ENCODE assay signal across 17 cellular contexts in genomic region chr11:66561178-66561974, GRCh38. TPM values are rescaled to one million over a fixed set of nuclear protein-coding genes. Genes with fewer than 3 reads are reported as not detected.
DNase-seq lines count a peak whose midpoint lies in the region; ATAC-seq and TF ChIP-seq lines count a peak whose summit lies in the region.
"Had no signal": no experiment of that assay in that cellular context is flagged by ENCODE, and none has a peak within 500 bp of the region (broad histone marks: within the 10 kb centered on the region; RNA-seq: fewer than 3 reads in every experiment).

No MANE protein-coding gene starts in this region.

- peaks cover 13% of the 10 kb centered on the region for H3K27me3 Mint-ChIP-seq in endodermal cell (ENCODE audit: insufficient read depth)
- peaks cover 3% of the 10 kb centered on the region for H3K27me3 Mint-ChIP-seq in progenitor cell of endocrine pancreas

- H3K4me3 Mint-ChIP-seq in endodermal cell (no peak overlapping the region), progenitor cell of endocrine pancreas (ENCODE audit: low read depth) (no peak overlapping the region)
- H3K4me3 Mint-ChIP-seq: CD4-positive, CD25-positive, alpha-beta regulatory T cell had no signal

- no peaks in the 10 kb centered on the region for H3K9me3 ChIP-seq in endodermal cell (ENCODE audit: control insufficient read depth, low read length)
- H3K9me3 ChIP-seq: MG63 had no signal

- TF ChIP-seq CTCF in endodermal cell (conservative IDR thresholded peaks at IDR 0.05) = no peak
- no peak for TF ChIP-seq CTCF in progenitor cell of endocrine pancreas (IDR thresholded peaks at IDR 0.05; ENCODE audit: unreplicated experiment)

- DNase-seq in G401 (ENCODE audit: low spot score) = peak; percentile 55
- peak; percentile 34 for DNase-seq in NCI-H524 treated with DMSO at 0.1 percent for 48 hours (lab: John Stamatoyannopoulos, UW)
- DNase-seq in endodermal cell = no peak
- no peak for DNase-seq in progenitor cell of endocrine pancreas (ENCODE audit: low spot score, unreplicated experiment)
- no peak for DNase-seq in NOMO-1 treated with DMSO at 0.1 percent for 48 hours (lab: John Stamatoyannopoulos, UW; ENCODE audit: unreplicated experiment)
- DNase-seq: CD4-positive, CD25-positive, alpha-beta regulatory T cell; MG63; NCI-H1417 treated with DMSO at 0.1 percent for 48 hours; NCI-H187; NCI-H446 treated with DMSO at 0.1 percent for 48 hours; NCI-H748 treated with DMSO at 0.1 percent for 48 hours; PC-3; Right ventricle myocardium superior had no signal

- 91 to 92% methylated on average over 12 to 14 of the region's 14 CpGs for WGBS in endodermal cell (ENCODE audit: insufficient coverage in 1 of 2, insufficient read length in 1 of 2), 2 experiments

- no peaks in the 10 kb centered on the region for H3K36me3 Mint-ChIP-seq in endodermal cell (ENCODE audit: low read depth)
- H3K36me3 Mint-ChIP-seq in progenitor cell of endocrine pancreas (ENCODE audit: insufficient read depth) = no peaks in the 10 kb centered on the region
- H3K36me3 Mint-ChIP-seq: CD4-positive, CD25-positive, alpha-beta regulatory T cell had no signal

- H3K4me1 Mint-ChIP-seq in endodermal cell = no peaks in the 10 kb centered on the region
- H3K4me1 Mint-ChIP-seq in progenitor cell of endocrine pancreas (ENCODE audit: low read depth) = no peaks in the 10 kb centered on the region

- no peak for ATAC-seq in GM18861 (IDR thresholded peaks at IDR 0.05; ENCODE audit: unreplicated experiment)
- ATAC-seq in HG03432 (IDR thresholded peaks at IDR 0.05; ENCODE audit: unreplicated experiment) = no peak
- ATAC-seq: PC-3 had no signal

- H3K27ac ChIP-seq in endodermal cell (ENCODE audit: low read depth, low read length) = no peak overlapping the region

- in situ Hi-C loops in G401 (cut with HindIII; ENCODE audit: low sequenced_read_pairs) = no loop called here

- no peaks in the 10 kb centered on the region for H3K27me3 ChIP-seq in endodermal cell (ENCODE audit: control insufficient read depth, insufficient read depth, low read length, poor library complexity, severe bottlenecking)
- H3K27me3 ChIP-seq: MG63 had no signal

- no peaks in the 10 kb centered on the region for H3K9me3 Mint-ChIP-seq in endodermal cell
- no peaks in the 10 kb centered on the region for H3K9me3 Mint-ChIP-seq in progenitor cell of endocrine pancreas (ENCODE audit: low read depth)

- no peak overlapping the region for H3K9ac ChIP-seq in endodermal cell (ENCODE audit: extremely low read depth, low read length, poor library complexity, severe bottlenecking)

- H3K4me1 ChIP-seq in endodermal cell (ENCODE audit: control insufficient read depth, insufficient read depth, low read length) = no peaks in the 10 kb centered on the region

- no peaks in the 10 kb centered on the region for H3K36me3 ChIP-seq in endodermal cell (ENCODE audit: control insufficient read depth, insufficient read depth, low read length)
- H3K36me3 ChIP-seq: MG63 had no signal

- no peak overlapping the region for H3K4me3 ChIP-seq in endodermal cell (ENCODE audit: low read length)
- H3K4me3 ChIP-seq: MG63 had no signal

- H3K27ac Mint-ChIP-seq in endodermal cell (peak overlapping the region; percentile 35), progenitor cell of endocrine pancreas (peak overlapping the region; percentile 6)
- H3K27ac Mint-ChIP-seq: CD4-positive, CD25-positive, alpha-beta regulatory T cell had no signal

RNA-seq across cellular contexts. Expression of gene CTSF, which starts 7.0 kb away (rescaled TPM):
- 518 and 594 TPM in 2 replicates for total RNA-seq in G401 (2014; rRNA removed; shearing (Covaris generic))
- 10 to 100 TPM in 1 of 2 donors, 1 to 10 TPM in 1; 5.0 to 18.6 TPM for total RNA-seq in endodermal cell
- 8.6 TPM for polyA plus RNA-seq in endodermal cell (2013, experiment 1 of 2)
- 7.7 TPM for polyA plus RNA-seq in endodermal cell (2013, experiment 2 of 2)
- total RNA-seq in progenitor cell of endocrine pancreas = 3.6 and 4.1 TPM in 2 replicates

RNA-seq across cellular contexts. Expression of gene ACTN3, which starts 14.7 kb away (rescaled TPM):
- total RNA-seq in G401 (2014; rRNA removed; shearing (Covaris generic)) = 32.1 and 42.0 TPM in 2 replicates
- total RNA-seq in endodermal cell (1 to 10 TPM; 1.7 to 5.3 TPM), progenitor cell of endocrine pancreas (0.43 and 0.44 TPM in 2 replicates)
- 11.3 TPM for polyA plus RNA-seq in endodermal cell (2013, experiment 1 of 2)
- polyA plus RNA-seq in endodermal cell (2013, experiment 2 of 2) = 10.7 TPM
- total RNA-seq: CD4-positive, CD25-positive, alpha-beta regulatory T cell; LHCN-M2; PC-3; Right ventricle myocardium superior had no signal
- polyA plus RNA-seq: BJ; CD4-positive, CD25-positive, alpha-beta regulatory T cell had no signal

RNA-seq across cellular contexts. Expression of gene ZDHHC24, which starts 15.5 kb away (rescaled TPM):
- total RNA-seq in G401 (2014; rRNA removed; shearing (Covaris generic)) = 35.3 and 36.0 TPM in 2 replicates
- total RNA-seq in endodermal cell = 10 to 100 TPM; 10.6 to 11.7 TPM
- 7.0 TPM for polyA plus RNA-seq in endodermal cell (2013, experiment 1 of 2)
- 7.0 TPM for polyA plus RNA-seq in endodermal cell (2013, experiment 2 of 2)
- 9.7 and 10.5 TPM in 2 replicates for total RNA-seq in progenitor cell of endocrine pancreas

RNA-seq across cellular contexts. Expression of gene CCDC87, which starts 31.5 kb away (rescaled TPM):
- total RNA-seq in G401 (2014; rRNA removed; shearing (Covaris generic)) = 0.07 and 0.37 TPM in 2 replicates
- total RNA-seq in endodermal cell (1 to 10 TPM in 1 of 2 donors, under 1 TPM in 1; 0.84 to 1.5 TPM), progenitor cell of endocrine pancreas (0.89 and 1.1 TPM in 2 replicates)
- polyA plus RNA-seq in endodermal cell (2013, experiment 1 of 2) = 0.25 TPM
- polyA plus RNA-seq in endodermal cell (2013, experiment 2 of 2) = 0.29 TPM
- polyA plus RNA-seq: CD4-positive, CD25-positive, alpha-beta regulatory T cell had no signal

RNA-seq across cellular contexts. Expression of gene CCS, which starts 31.6 kb away (rescaled TPM):
- total RNA-seq in G401 (2014; rRNA removed; shearing (Covaris generic)) = 181 and 230 TPM in 2 replicates
- total RNA-seq in endodermal cell = 10 to 100 TPM; 62.9 to 64.7 TPM
- polyA plus RNA-seq in endodermal cell (2013, experiment 1 of 2) = 58.9 TPM
- polyA plus RNA-seq in endodermal cell (2013, experiment 2 of 2) = 51.7 TPM
- total RNA-seq in progenitor cell of endocrine pancreas = 48.9 and 49.7 TPM in 2 replicates

Comparison
In these comparisons a context has a peak if more than half of its experiments do, and no peak if none do; other contexts are left out.
1. DNase-seq: peak in G401 (single experiment) and NCI-H524 treated with DMSO at 0.1 percent for 48 hours (single experiment); none in endodermal cell (single experiment), progenitor cell of endocrine pancreas (single experiment) and NOMO-1 treated with DMSO at 0.1 percent for 48 hours (single experiment).
2. RNA of gene CTSF, which starts 7.0 kb away (total RNA-seq): 518 to 594 TPM in G401; 5.0 to 18.6 TPM in endodermal cell and 3.6 to 4.1 TPM in progenitor cell of endocrine pancreas; every median in the first group is over 10 times any median in the second.